In genomic region chr14:73245401-73246325, GRCh38 we compare ENCODE assay signal across 8 cellular contexts. TPM values are rescaled to one million over a fixed set of nuclear protein-coding genes. Genes with fewer than 3 reads are reported as not detected.
DNase-seq lines count a peak whose midpoint lies in the region; ATAC-seq, FAIRE-seq and TF ChIP-seq lines count a peak whose summit lies in the region.

No MANE protein-coding gene starts in this region.

- peak overlapping the region; percentile 52 for H3K9ac ChIP-seq in GM12878 (ENCODE audit: control insufficient read depth, insufficient read depth, low read length)

- FAIRE-seq in GM12878 (lab: Jason Lieb, UNC) (no peak), RCC 7860 (lab: Jason Lieb, UNC) (no peak)

- H3K4me3 ChIP-seq in GM12878 = peak overlapping the region; percentile 66

- DNase-seq in T follicular helper cell (ENCODE audit: low read depth) (peak; percentile 9), GM12878 (ENCODE audit: low read depth, low spot score) (no peak), left kidney (ENCODE audit: low read depth, low spot score) (peak; percentile 80), RCC 7860 (ENCODE audit: low spot score) (no peak)
- peak; percentile 28 for DNase-seq in stimulated activated CD8-positive, alpha-beta memory T cell treated with anti-CD3 and anti-CD28 coated beads, Interleukin-15, amount 100 ng/mL, for 48 hours (ENCODE audit: low read depth in 2 of 2)

- TF ChIP-seq CTCF in GM12878 (IDR thresholded peaks at IDR 0.05 in 2 of 3, conservative IDR thresholded peaks at IDR 0.05 in 1 of 3; ENCODE audit: control insufficient read depth in 2 of 3, extremely low read depth in 1 of 3, insufficient read depth in 1 of 3, low read depth in 3 of 3, low read length in 3 of 3) = no peak

- in situ Hi-C loops in GM12878 (cut with MboI) = no loop called here

- peak overlapping the region; percentile 83 for H2AFZ ChIP-seq in GM12878 (ENCODE audit: control insufficient read depth, low read depth, low read length)

- H3K79me2 ChIP-seq in GM12878 (ENCODE audit: control insufficient read depth, insufficient read depth, low read length) = peaks cover 4% of the 10 kb centered on the region; the same call in 1 of the 2 replicates

- no peak for TF ChIP-seq EP300 in GM12878 (IDR thresholded peaks at IDR 0.05; ENCODE audit: borderline replicate concordance in 1 of 2, control insufficient read depth in 1 of 2, low read depth in 2 of 2, low read length in 2 of 2)

- intact Hi-C loops in GM12878 (cut with micrococcal nuclease; ENCODE audit: unreplicated experiment) = loop anchor here (5.0 kb wide), 3 partner anchors 47 to 227 kb away; partner anchors contain the start of gene NUMB

- no peaks in the 10 kb centered on the region for H3K9me3 ChIP-seq in GM12878 (replicated peaks; ENCODE audit: control insufficient read depth, insufficient read depth, low read length)

- H3K4me1 ChIP-seq in GM12878 (ENCODE audit: control insufficient read depth, insufficient read depth, low read length) = peaks cover 58% of the 10 kb centered on the region

- BruUV-seq in GM12878 (replicated peaks; lab: Mats Ljungman, UMichigan) = no TSS peak

- RAD21 ChIA-PET in GM12878 (lab: Charles Lee; ENCODE audit: unreplicated experiment) = interaction anchor here (1.3 to 1.7 kb wide), 7 partner anchors 10 to 226 kb away, joined by 3 to 6 read pairs (median 5); no protein-coding TSS in a partner anchor

- 12% methylated on average over 44 of the region's 67 CpGs for WGBS in GM12878 (ENCODE audit: insufficient coverage, insufficient replicate concordance, low lambda C conversion rate, missing lambda C conversion rate)

- H3K4me2 ChIP-seq in GM12878 (ENCODE audit: control insufficient read depth, insufficient read depth) = peak overlapping the region; percentile 94

- 0 out of 2 replicates have a peak, but pooled peaks cover 4% of the 10 kb centered on the region for H4K20me1 ChIP-seq in GM12878 (ENCODE audit: control insufficient read depth, insufficient read depth)

- H3K27ac ChIP-seq in GM12878 (ENCODE audit: control insufficient read depth, insufficient read depth) = peak overlapping the region; percentile 15

- H3K36me3 ChIP-seq in GM12878 (ENCODE audit: control insufficient read depth in 2 of 2, insufficient read depth in 2 of 2, low read length in 1 of 2) = no peaks in the 10 kb centered on the region

- no peaks in the 10 kb centered on the region for H3K27me3 ChIP-seq in GM12878 (replicated peaks in 1 of 2; ENCODE audit: control insufficient read depth in 2 of 2, insufficient read depth in 2 of 2, low read length in 1 of 2)

- TF ChIP-seq RAD21 in GM12878 (IDR thresholded peaks at IDR 0.05; ENCODE audit: insufficient read depth, low read depth, low read length) = no peak

- TF ChIP-seq POLR2A in GM15510 (IDR thresholded peaks at IDR 0.05; ENCODE audit: borderline replicate concordance, extremely low read depth, insufficient read length) (peak; percentile 60), GM12878 (IDR thresholded peaks at IDR 0.05; ENCODE audit: low read depth, low read length) (peak; percentile 71)

- SMC1A ChIA-PET in GM12878 (lab: Charles Lee; ENCODE audit: uncharacterized antibody, unreplicated experiment) = interaction anchor here (0.6 to 1.4 kb wide), 5 partner anchors 14 to 227 kb away, joined by 3 to 4 read pairs (median 3); no protein-coding TSS in a partner anchor

- ATAC-seq in HG03095 (IDR thresholded peaks at IDR 0.05; ENCODE audit: unreplicated experiment) = peak; percentile 58
- peak; percentile 71 for ATAC-seq in GM12878
- no peak for ATAC-seq in GM21515 (IDR thresholded peaks at IDR 0.05; ENCODE audit: unreplicated experiment)

- POLR2A ChIA-PET in GM12878 (lab: Charles Lee) = interaction anchor here (0.5 to 1.4 kb wide), 6 partner anchors 26 to 584 kb away, joined by 3 to 6 read pairs (median 4); no protein-coding TSS in a partner anchor

- CTCF ChIA-PET in GM12878 (lab: Yijun Ruan, JAX) = interaction anchor here (0.6 to 1.2 kb wide), 2 partner anchors 188 to 226 kb away, joined by 3 to 4 read pairs; no protein-coding TSS in a partner anchor

TF ChIP-seq in GM12878, 131 proteins besides CTCF, POLR2A, EP300 and RAD21 (continues in another document):
- TF ChIP-seq TAF1 (IDR thresholded peaks at IDR 0.05; ENCODE audit: borderline replicate concordance, low read depth, low read length) (peak; percentile 48; the same call in 1 of the 2 replicates), IKZF1 (conservative IDR thresholded peaks at IDR 0.05) (peak; percentile 95), STAT3 (IDR thresholded peaks at IDR 0.05; ENCODE audit: low read depth, low read length) (no peak), SPI1 (IDR thresholded peaks at IDR 0.05; ENCODE audit: borderline replicate concordance, insufficient read depth, low read depth, low read length) (peak; percentile 47; the same call in 1 of the 2 replicates), POLR2AphosphoS5 (IDR thresholded peaks at IDR 0.05; ENCODE audit: low read length) (peak; percentile 24; the same call in 1 of the 2 replicates), MEF2A (IDR thresholded peaks at IDR 0.05; ENCODE audit: insufficient read depth, low read depth, low read length) (no peak), HDAC2 (IDR thresholded peaks at IDR 0.05) (no peak), MEF2B (IDR thresholded peaks at IDR 0.05; ENCODE audit: partially characterized antibody, poor library complexity, severe bottlenecking) (no peak), E2F8 (IDR thresholded peaks at IDR 0.05; ENCODE audit: low read depth, partially characterized antibody) (no peak), ZNF384 (IDR thresholded peaks at IDR 0.05; ENCODE audit: borderline replicate concordance, low read depth, low read length) (no peak), PAX5 (IDR thresholded peaks at IDR 0.05; ENCODE audit: borderline replicate concordance, low read depth, low read length) (0 out of 2 replicates have a peak, but pooled peaks have one; percentile 28), WRNIP1 (IDR thresholded peaks at IDR 0.05; ENCODE audit: borderline replicate concordance, low read depth, low read length) (no peak), SUPT20H (IDR thresholded peaks at IDR 0.05; ENCODE audit: borderline replicate concordance, control insufficient read depth, low read depth, low read length) (no peak), ZNF217 (IDR thresholded peaks at IDR 0.05) (no peak), NKRF (conservative IDR thresholded peaks at IDR 0.05) (0 out of 2 replicates have a peak, but pooled peaks have one; percentile 18), ATF7 (IDR thresholded peaks at IDR 0.05; ENCODE audit: low read depth) (no peak), NR2F1 (conservative IDR thresholded peaks at IDR 0.05) (no peak), IKZF2 (IDR thresholded peaks at IDR 0.05) (peak; percentile 51 to 61; a peak in 3 of 4 replicates)

RNA-seq across cellular contexts. Expression of gene PAPLN, which starts 8.4 kb away (rescaled TPM):
- 83.0 and 91.1 TPM in 2 replicates for total RNA-seq in GM12878 (2013; cell fraction: nucleolus; rRNA removed)
- total RNA-seq in GM12878 (2014; rRNA removed) (9.9 and 10.7 TPM in 2 replicates), GM12878 (2014; rRNA removed; fragmentation: Illumina TruSeq; extraction: Trizol) (6.4 and 7.1 TPM in 2 replicates), GM12878 (2021) (11.4 and 15.6 TPM in 2 replicates)
- 6.3 TPM for polyA plus RNA-seq in GM12878 (2011; ENCODE audit: low read depth)
- polyA plus RNA-seq in GM12878 (2011; rRNA removed) (18.9 and 23.5 TPM in 2 replicates), GM12878 (2014; fragmentation: Illumina TruSeq; extraction: Trizol) (7.7 and 11.8 TPM in 2 replicates), GM12878 (2014; fragmentation: Nextera tagmentation; extraction: Ambion mirVana) (1 to 10 TPM; 1.8 to 2.6 TPM), GM12878 (2014; rRNA removed) (15.7 and 19.8 TPM in 2 replicates), GM12878 (2016; fragmentation: Nextera tagmentation; extraction: Ambion mirVana) (1 to 10 TPM; 3.8 to 7.0 TPM)
- polyA plus RNA-seq in GM12878 (2011; cell fraction: cytosol; rRNA removed) = 13.4 and 15.6 TPM in 2 replicates
- 121 and 135 TPM in 2 replicates for polyA plus RNA-seq in GM12878 (2011; cell fraction: nucleus; rRNA removed)
- polyA plus RNA-seq in GM12878 (2012) = 5.7 and 13.3 TPM in 2 replicates
- 9.6 and 21.2 TPM in 2 replicates for polyA minus RNA-seq in GM12878 (2011; rRNA and poly(A)+ RNA removed)
- 4.7 and 7.6 TPM in 2 replicates for polyA minus RNA-seq in GM12878 (2011; cell fraction: cytosol; rRNA and poly(A)+ RNA removed)
- 34.9 and 47.5 TPM in 2 replicates for polyA minus RNA-seq in GM12878 (2011; cell fraction: nucleus; rRNA and poly(A)+ RNA removed)

Comparison
In these comparisons a context has a peak if more than half of its experiments do, and no peak if none do; other contexts are left out.
1. DNase-seq: peak in T follicular helper cell (single experiment), left kidney (single experiment) and stimulated activated CD8-positive, alpha-beta memory T cell treated with anti-CD3 and anti-CD28 coated beads, Interleukin-15, amount 100 ng/mL, for 48 hours (2 of 2); none in GM12878 (single experiment) and RCC 7860 (single experiment).